Comparison of ENCODE assay signal across 1 cellular context in genomic region chr16:20740901-20741491, GRCh38.
TF ChIP-seq lines count a peak whose summit lies in the region.

No MANE protein-coding gene starts in this region.

TF ChIP-seq in H1, 55 proteins besides CTCF, POLR2A, EP300 and RAD21:
- TF ChIP-seq PHF8 (conservative IDR thresholded peaks at IDR 0.05; ENCODE audit: low read depth, low read length) (no peak), ASH2L (IDR thresholded peaks at IDR 0.05; ENCODE audit: low read length) (no peak), FOSL1 (IDR thresholded peaks at IDR 0.05; ENCODE audit: insufficient read depth, low read depth, low read length) (no peak), SIN3A (conservative IDR thresholded peaks at IDR 0.05 in 1 of 2, IDR thresholded peaks at IDR 0.05 in 1 of 2; ENCODE audit: low read depth in 1 of 2, low read length in 2 of 2) (0 out of 4 replicates have a peak, but pooled peaks of 1 of the 2 experiments have one; percentile 13), NRF1 (IDR thresholded peaks at IDR 0.05; ENCODE audit: low read depth, low read length) (peak; percentile 46)
